ENCODE assay signal across 35 cellular contexts in the genomic region with DNA sequence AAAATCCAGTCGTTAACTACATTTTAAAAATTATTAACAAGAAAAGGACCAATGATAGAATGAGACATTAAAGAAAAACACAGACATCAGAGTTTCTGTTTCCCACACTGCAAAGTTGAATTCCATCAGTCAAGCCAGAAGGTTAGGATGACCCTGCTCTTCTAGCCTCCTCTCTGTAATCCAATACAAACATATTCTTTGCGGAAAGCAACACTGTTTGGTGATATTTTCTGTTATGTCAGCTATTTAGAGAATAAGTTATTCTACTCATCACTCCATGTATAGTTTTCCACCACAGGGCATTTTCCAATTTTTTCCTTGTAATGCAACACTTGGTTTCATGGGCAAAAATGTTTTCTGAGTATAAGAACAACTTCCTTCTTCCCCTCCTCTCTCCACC.
"Had no signal": no experiment of that assay in that cellular context is flagged by ENCODE, and none has a peak within 500 bp of the region (broad histone marks: within the 10 kb centered on the region; RNA-seq: fewer than 3 reads in every experiment).

No MANE protein-coding gene starts in this region.

- H3K27me3 ChIP-seq: brain microvascular endothelial cell had no signal

- H3K36me3 Mint-ChIP-seq: activated naive CD8-positive, alpha-beta T cell had no signal

- ATAC-seq: activated CD4-positive, CD25-positive, alpha-beta regulatory T cell treated with anti-CD3 and anti-CD28 coated beads, Interleukin-2, amount 50 U/mL, for 24 hours; activated CD8-positive, alpha-beta T cell treated with anti-CD3 and anti-CD28 coated beads for 36 hours; activated T-cell treated with anti-CD3 and anti-CD28 coated beads, Interleukin-2, amount 50 U/mL, for 4 hours; activated T-helper 17 cell treated with anti-CD3 and anti-CD28 coated beads, Interleukin-2, amount 50 U/mL, for 72 hours; gastroesophageal sphincter; T-helper 17 cell had no signal

- H3K27ac Mint-ChIP-seq: activated B cell treated with CpG ODN at 0.5 μM for 24 hours; activated CD8-positive, alpha-beta T cell treated with anti-CD3 and anti-CD28 coated beads for 36 hours; activated naive CD8-positive, alpha-beta T cell; activated T-helper 17 cell treated with anti-CD3 and anti-CD28 coated beads, Interleukin-2, amount 50 U/mL, for 72 hours; dendritic cell treated with granulocyte-macrophage colony-stimulating factor and Interleukin-4, amounts not matched to agents 40 ng/mL and 50 ng/mL, for 4 days; endodermal cell; T-helper 17 cell; T-helper 2 cell treated with Interferon-gamma antibody and Interleukin-4, amounts not matched to agents 5 μg/mL and 100 μg/mL, for 36 hours had no signal

- DNase-seq: activated B cell treated with CpG ODN at 0.5 μM for 24 hours; activated CD4-positive, alpha-beta T cell treated with anti-CD3 and anti-CD28 coated beads for 48 hours; activated CD4-positive, alpha-beta T cell treated with anti-CD3 and anti-CD28 coated beads, Interleukin-2, amount 50 U/mL, for 1 hour; activated CD4-positive, alpha-beta T cell treated with anti-CD3 and anti-CD28 coated beads, Interleukin-2, amount 50 U/mL, for 48 hours; activated CD8-positive, alpha-beta memory T cell treated with anti-CD3 and anti-CD28 coated beads for 24 hours; activated CD8-positive, alpha-beta T cell treated with anti-CD3 and anti-CD28 coated beads for 36 hours; activated effector memory CD4-positive, alpha-beta T cell treated with Interleukin-2 at 50 U/mL for 16 hours; activated gamma-delta T cell treated with Interleukin-2 at 50 U/mL for 16 hours; activated naive CD4-positive, alpha-beta T cell treated with anti-CD3 and anti-CD28 coated beads, Interleukin-2, amount 50 U/mL, for 16 hours; activated naive CD4-positive, alpha-beta T cell treated with Interleukin-2 at 50 U/mL for 16 hours; activated T-cell treated with anti-CD3 and anti-CD28 coated beads, Interleukin-2, amount 50 U/mL, for 4 hours; amniotic stem cell; anterior cingulate cortex; brain microvascular endothelial cell; dorsolateral prefrontal cortex; effector memory CD4-positive, alpha-beta T cell; endodermal cell; erythroblast; foreskin melanocyte; head of caudate nucleus; T-helper 1 cell; T-helper 17 cell; T1000; WERI-Rb-1 had no signal

- FAIRE-seq: astrocyte, bronchial epithelial cell had no signal

- H3K27ac ChIP-seq: brain microvascular endothelial cell, coronary artery, dorsolateral prefrontal cortex, esophagus muscularis mucosa, gastroesophageal sphincter, WERI-Rb-1 had no signal

- H3K4me3 Mint-ChIP-seq: activated B cell treated with CpG ODN at 0.5 μM for 24 hours; activated CD8-positive, alpha-beta T cell treated with anti-CD3 and anti-CD28 coated beads for 36 hours; activated naive CD8-positive, alpha-beta T cell; activated T-cell treated with anti-CD3 and anti-CD28 coated beads, Interleukin-2, amount 50 U/mL, for 4 hours; activated T-helper 17 cell treated with anti-CD3 and anti-CD28 coated beads, Interleukin-2, amount 50 U/mL, for 72 hours; central memory CD8-positive, alpha-beta T cell; dendritic cell treated with granulocyte-macrophage colony-stimulating factor and Interleukin-4, amounts not matched to agents 40 ng/mL and 50 ng/mL, for 4 days; endodermal cell; T-helper 17 cell; T-helper 2 cell treated with Interferon-gamma antibody and Interleukin-4, amounts not matched to agents 5 μg/mL and 100 μg/mL, for 36 hours had no signal

- H3K4me3 ChIP-seq: coronary artery, dorsolateral prefrontal cortex, esophagus muscularis mucosa, gastroesophageal sphincter had no signal

- H3K9me3 Mint-ChIP-seq: activated B cell treated with CpG ODN at 0.5 μM for 24 hours; activated CD8-positive, alpha-beta T cell treated with anti-CD3 and anti-CD28 coated beads for 36 hours; activated T-helper 17 cell treated with anti-CD3 and anti-CD28 coated beads, Interleukin-2, amount 50 U/mL, for 72 hours; central memory CD8-positive, alpha-beta T cell; endodermal cell; T-helper 2 cell treated with Interferon-gamma antibody and Interleukin-4, amounts not matched to agents 5 μg/mL and 100 μg/mL, for 36 hours had no signal

- H3K4me1 ChIP-seq: esophagus muscularis mucosa, gastroesophageal sphincter had no signal

- H3K36me3 ChIP-seq: brain microvascular endothelial cell, esophagus muscularis mucosa, gastroesophageal sphincter, WERI-Rb-1 had no signal

- H3K4me1 Mint-ChIP-seq: activated T-helper 17 cell treated with anti-CD3 and anti-CD28 coated beads, Interleukin-2, amount 50 U/mL, for 72 hours; central memory CD8-positive, alpha-beta T cell; endodermal cell had no signal
